Comparison of ENCODE assay signal across 18 cellular contexts in genomic region chr1:3293563-3294080, GRCh38.
A peak's percentile ranks its signal among the peaks of the same experiment; 100 is the strongest.
DNase-seq lines count a peak whose midpoint lies in the region; ATAC-seq and TF ChIP-seq lines count a peak whose summit lies in the region.
"Had no signal": no experiment of that assay in that cellular context is flagged by ENCODE, and none has a peak within 500 bp of the region (broad histone marks: within the 10 kb centered on the region; RNA-seq: fewer than 3 reads in every experiment).

No MANE protein-coding gene starts in this region.

- H3K9me3 ChIP-seq in heart left ventricle: no peaks in the 10 kb centered on the region
- H3K9me3 ChIP-seq: A549, BE2C, SJSA1 had no signal

- H3K27ac Mint-ChIP-seq in type B pancreatic cell: peak overlapping the region; percentile 60

- peaks cover 6% of the 10 kb centered on the region for H3K27me3 Mint-ChIP-seq in type B pancreatic cell

- H3K4me3 Mint-ChIP-seq in type B pancreatic cell: no peak overlapping the region

- 81 to 89% (median 85%) methylated on average over 20 to 23 of the region's 23 CpGs for WGBS in heart left ventricle, 4 donors

- ATAC-seq in left ventricle myocardium superior (no peak), heart left ventricle (no peak), esophagus mucosa (no peak)
- ATAC-seq: A549, GM12878 had no signal

- no peak overlapping the region for H3K27ac ChIP-seq in heart left ventricle
- H3K27ac ChIP-seq: A549, SJSA1 had no signal

- no peak overlapping the region for H3K4me3 ChIP-seq in heart left ventricle
- H3K4me3 ChIP-seq: A549, GM12878, SJSA1 had no signal

- H3K27me3 ChIP-seq in heart left ventricle: peaks cover 0 to 9% (median 0%) of the 10 kb centered on the region in 9 donors
- H3K27me3 ChIP-seq: SJSA1 had no signal

- peaks cover 0 to 29% (median 4%) of the 10 kb centered on the region in 12 donors for H3K4me1 ChIP-seq in heart left ventricle
- H3K4me1 ChIP-seq: A549, BE2C, SJSA1 had no signal

- H3K36me3 ChIP-seq in heart left ventricle: no peaks in the 10 kb centered on the region
- H3K36me3 ChIP-seq: BE2C, SJSA1 had no signal

- H3K9me3 Mint-ChIP-seq in type B pancreatic cell: no peaks in the 10 kb centered on the region

- TF ChIP-seq CTCF in heart left ventricle (IDR thresholded peaks at IDR 0.05) (no peak), type B pancreatic cell (conservative IDR thresholded peaks at IDR 0.05) (no peak)

- TF ChIP-seq POLR2A in heart left ventricle (IDR thresholded peaks at IDR 0.05): no peak

- H3K36me3 Mint-ChIP-seq in type B pancreatic cell: no peaks in the 10 kb centered on the region

- intact Hi-C loops in left ventricle myocardium superior (cut with micrococcal nuclease) (no loop called here), heart left ventricle (cut with DNase I) (no loop called here)

- peak; percentile 16 for DNase-seq in left ventricle myocardium superior
- no peak for DNase-seq in heart left ventricle
- DNase-seq in NCI-H748 (lab: John Stamatoyannopoulos, UW; ENCODE audit: unreplicated experiment): peak; percentile 77
- peak; percentile 26 for DNase-seq in left kidney (ENCODE audit: low read depth, low spot score)
- no peak for DNase-seq in type B pancreatic cell (ENCODE audit: extremely low spot score, unreplicated experiment)
- no peak for DNase-seq in activated gamma-delta T cell treated with Interleukin-2 at 50 U/mL for 16 hours
- no peak for DNase-seq in A172 (ENCODE audit: low spot score)
- DNase-seq: BE2C, Karpas-422, MV-4-11, NCI-H1105 treated with DMSO at 0.1 percent for 48 hours, NCI-H1694 treated with DMSO at 0.1 percent for 48 hours, NCI-H2081 treated with DMSO at 0.1 percent for 48 hours, NCI-H524 had no signal

- peaks cover 15% of the 10 kb centered on the region for H3K4me1 Mint-ChIP-seq in type B pancreatic cell (ENCODE audit: unreplicated experiment)

Comparison
In these comparisons a context has a peak if more than half of its experiments do, and no peak if none do; other contexts are left out.
1. DNase-seq: peak in left ventricle myocardium superior (single experiment), NCI-H748 (single experiment) and left kidney (single experiment); none in heart left ventricle (0 of 5), type B pancreatic cell (single experiment), activated gamma-delta T cell treated with Interleukin-2 at 50 U/mL for 16 hours (single experiment) and A172 (single experiment).